ENCODE assay signal across 9 cellular contexts in the genomic region with DNA sequence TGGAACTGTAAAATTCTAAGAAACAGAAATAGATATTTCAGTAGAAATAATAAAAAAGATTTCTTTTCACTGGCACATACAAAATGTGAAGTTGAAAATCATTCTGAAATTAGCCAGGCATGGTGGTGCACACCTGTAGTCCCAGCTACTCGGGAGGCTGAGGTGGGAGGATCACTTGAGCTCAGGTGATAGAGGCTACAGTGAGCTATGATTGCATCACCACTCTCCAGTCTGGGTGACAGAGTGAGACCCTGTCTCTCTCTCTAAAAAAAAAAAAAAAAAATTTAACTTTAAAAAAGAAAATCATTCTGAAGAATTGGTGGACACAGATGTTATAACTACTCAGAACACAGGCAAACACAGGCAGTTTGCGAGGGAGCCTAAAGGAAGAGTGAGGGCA.
"Had no signal": no experiment of that assay in that cellular context is flagged by ENCODE, and none has a peak within 500 bp of the region (broad histone marks: within the 10 kb centered on the region; RNA-seq: fewer than 3 reads in every experiment).

No MANE protein-coding gene starts in this region.

- H3K9ac ChIP-seq: GM23248, KMS-11 had no signal

- DNase-seq: GM23248, HFFc6, IMR-90, Karpas-422, KBM-7 had no signal

- H2AFZ ChIP-seq: GM23248 had no signal

- ATAC-seq: HCT116 had no signal

- H3K4me3 ChIP-seq: GM23248, HAP-1 had no signal

- H3K9me3 ChIP-seq: HAP-1 had no signal

- H3K4me2 ChIP-seq: KMS-11 had no signal

- H3K27ac ChIP-seq: GM23248, HL-60, KMS-11 had no signal
